Comparison of ENCODE assay signal across 8 cellular contexts in genomic region chr4:42397256-42397634, GRCh38. TPM values are rescaled to one million over a fixed set of nuclear protein-coding genes. Genes with fewer than 3 reads are reported as not detected.
DNase-seq lines count a peak whose midpoint lies in the region; ATAC-seq and TF ChIP-seq lines count a peak whose summit lies in the region.

Gene SHISA3 (plus strand): TSS chr4:42397488. CDS start chr4:42398057, 569 bp downstream.

- peaks cover 71 to 82% (median 74%) of the 10 kb centered on the region in 11 experiments for H3K27me3 ChIP-seq in BLaER1 treated with 17β-estradiol and CSF1 and Interleukin-3, amounts not matched to agents 10 nM and 100 nM
- H3K27me3 ChIP-seq in left ventricle myocardium inferior (ENCODE audit: low read depth) = peaks cover 46% of the 10 kb centered on the region

- H3K27me3 Mint-ChIP-seq in activated B cell treated with CpG ODN at 0.5 μM for 24 hours = peaks cover 45% of the 10 kb centered on the region

- peak within 1 kb of the TSS; percentile 26 to 67 (median 54); a peak in 20 of 22 replicates for H3K9ac ChIP-seq in BLaER1 treated with 17β-estradiol and CSF1 and Interleukin-3, amounts not matched to agents 10 nM and 100 nM

- no peak for DNase-seq in activated B cell treated with CpG ODN at 0.5 μM for 24 hours
- peak; percentile 56 for DNase-seq in left ventricle myocardium inferior
- DNase-seq in sciatic nerve (ENCODE audit: low spot score) = no peak
- DNase-seq in NCI-H1694 (lab: John Stamatoyannopoulos, UW) = no peak
- DNase-seq in HCEC 1CT = no peak

- no peaks in the 10 kb centered on the region for H3K9me3 Mint-ChIP-seq in activated B cell treated with CpG ODN at 0.5 μM for 24 hours

- no peaks in the 10 kb centered on the region for H3K36me3 ChIP-seq in BLaER1 treated with 17β-estradiol and CSF1 and Interleukin-3, amounts not matched to agents 10 nM and 100 nM
- no peaks in the 10 kb centered on the region for H3K36me3 ChIP-seq in left ventricle myocardium inferior

- TF ChIP-seq CTCF in activated B cell treated with CpG ODN at 0.5 μM for 24 hours (IDR thresholded peaks at IDR 0.05) (no peak), left ventricle myocardium inferior (IDR thresholded peaks at IDR 0.05; ENCODE audit: borderline replicate concordance) (no peak)

- peaks cover 39% of the 10 kb centered on the region for H3K4me1 Mint-ChIP-seq in activated B cell treated with CpG ODN at 0.5 μM for 24 hours

- intact Hi-C loops in activated B cell treated with CpG ODN at 0.5 μM for 24 hours (cut with micrococcal nuclease) (loop anchor here (5.0 kb wide), 3 partner anchors 115 to 515 kb away; partner anchors contain the start of gene BEND4), left ventricle myocardium inferior (cut with micrococcal nuclease) (no loop called here), sciatic nerve (cut with DNase I) (no loop called here)

- peaks cover 0 to 36% (median 22%) of the 10 kb centered on the region in 11 experiments; a peak in 14 of 22 replicates for H4K20me1 ChIP-seq in BLaER1 treated with 17β-estradiol and CSF1 and Interleukin-3, amounts not matched to agents 10 nM and 100 nM

- CTCF ChIA-PET in activated B cell treated with CpG ODN at 0.5 μM for 24 hours (lab: Charles Lee) = no interaction called here

- POLR2A ChIA-PET in activated B cell treated with CpG ODN at 0.5 μM for 24 hours (lab: Charles Lee) = no interaction called here

- H3K4me2 ChIP-seq in BLaER1 treated with 17β-estradiol and CSF1 and Interleukin-3, amounts not matched to agents 10 nM and 100 nM = peak within 1 kb of the TSS; percentile 94 to 100 (median 99)

- H3K27ac Mint-ChIP-seq in activated B cell treated with CpG ODN at 0.5 μM for 24 hours = no peak within 1 kb of the TSS

- no peaks in the 10 kb centered on the region for H3K9me3 ChIP-seq in BLaER1 treated with 17β-estradiol and CSF1 and Interleukin-3, amounts not matched to agents 10 nM and 100 nM (replicated peaks in 1 of 11)
- no peaks in the 10 kb centered on the region for H3K9me3 ChIP-seq in left ventricle myocardium inferior (replicated peaks)

- H3K4me3 Mint-ChIP-seq in activated B cell treated with CpG ODN at 0.5 μM for 24 hours = peak within 1 kb of the TSS; percentile 89

- peak within 1 kb of the TSS; percentile 56 to 74 (median 66) for H3K4me3 ChIP-seq in BLaER1 treated with 17β-estradiol and CSF1 and Interleukin-3, amounts not matched to agents 10 nM and 100 nM
- H3K4me3 ChIP-seq in left ventricle myocardium inferior = peak within 1 kb of the TSS; percentile 80

- ATAC-seq in GM19035 (IDR thresholded peaks at IDR 0.05; ENCODE audit: unreplicated experiment) (peak; percentile 57), HG03442 (IDR thresholded peaks at IDR 0.05; ENCODE audit: unreplicated experiment) (peak; percentile 32), activated B cell treated with CpG ODN at 0.5 μM for 24 hours (ENCODE audit: low read depth) (peak; percentile 40), sciatic nerve (peak; percentile 40)

- H3K4me1 ChIP-seq in BLaER1 treated with 17β-estradiol and CSF1 and Interleukin-3, amounts not matched to agents 10 nM and 100 nM = peaks cover 16 to 22% (median 20%) of the 10 kb centered on the region in 10 experiments; a peak in 18 of 20 replicates
- H3K4me1 ChIP-seq in left ventricle myocardium inferior = peaks cover 34% of the 10 kb centered on the region

- no peak within 1 kb of the TSS for H3K27ac ChIP-seq in BLaER1 treated with 17β-estradiol and CSF1 and Interleukin-3, amounts not matched to agents 10 nM and 100 nM
- H3K27ac ChIP-seq in left ventricle myocardium inferior (replicated peaks) = peak within 1 kb of the TSS; percentile 75

- H3K36me3 Mint-ChIP-seq in activated B cell treated with CpG ODN at 0.5 μM for 24 hours (ENCODE audit: low read depth) = no peaks in the 10 kb centered on the region

RNA-seq across cellular contexts. Expression of gene SHISA3, which starts in this region (rescaled TPM):
- total RNA-seq in activated B cell treated with CpG ODN at 0.5 μM for 24 hours (not detected in 2 replicates), left ventricle myocardium inferior (8.1 TPM), sciatic nerve (12.8 TPM)

Comparison
In these comparisons a context has a peak if more than half of its experiments do, and no peak if none do; other contexts are left out.
1. Peak in ATAC-seq in activated B cell treated with CpG ODN at 0.5 μM for 24 hours; RNA of the gene not detected or under 1 TPM.